ENCODE assay signal across 8 cellular contexts in genomic region chr12:51531982-51532497, GRCh38. TPM values are rescaled to one million over a fixed set of nuclear protein-coding genes. Genes with fewer than 3 reads are reported as not detected.
DNase-seq lines count a peak whose midpoint lies in the region; ATAC-seq and TF ChIP-seq lines count a peak whose summit lies in the region.

No MANE protein-coding gene starts in this region.

- H3K27me3 ChIP-seq in adrenal gland: no peaks in the 10 kb centered on the region

- H3K4me1 ChIP-seq in adrenal gland (replicated peaks in 1 of 2): no peaks in the 10 kb centered on the region

- peak; percentile 81 to 90 (median 88) for TF ChIP-seq CTCF in adrenal gland (IDR thresholded peaks at IDR 0.05)

- H3K36me3 ChIP-seq in adrenal gland (replicated peaks in 1 of 2): no peaks in the 10 kb centered on the region

- intact Hi-C loops in adrenal gland (cut with DNase I) (loop anchor here (2.0 to 5.0 kb wide), 2 partner anchors 109 to 110 kb away; partner anchors contain the start of gene SLC4A8 (in 1 of the 2)), left ventricle myocardium superior (cut with micrococcal nuclease) (loop anchor here (2.0 kb wide), 1 partner anchor 111 kb away; no protein-coding TSS in a partner anchor)

- H3K27ac ChIP-seq in adrenal gland: no peak overlapping the region

- no peak overlapping the region for H3K4me3 ChIP-seq in adrenal gland

- H3K9me3 ChIP-seq in adrenal gland (replicated peaks in 1 of 3): no peaks in the 10 kb centered on the region

- DNase-seq in CMK (ENCODE audit: low read depth) (peak; percentile 52), NCI-H146 (lab: John Stamatoyannopoulos, UW) (peak; percentile 86), SW480 (ENCODE audit: low spot score) (peak; percentile 75), adrenal gland (peak; percentile 68 to 89 (median 78)), left ventricle myocardium superior (peak; percentile 65), retina (peak; percentile 84)

- ATAC-seq in GM21786 (IDR thresholded peaks at IDR 0.05; ENCODE audit: unreplicated experiment) (peak; percentile 75), left ventricle myocardium superior (peak; percentile 88), GM21528 (IDR thresholded peaks at IDR 0.05; ENCODE audit: low FRiP score, unreplicated experiment) (no peak)

- WGBS in adrenal gland, 4 donors: 3 to 4% (median 4%) methylated on average over 6 to 10 of the region's 10 CpGs

- no peak for TF ChIP-seq POLR2A in adrenal gland (IDR thresholded peaks at IDR 0.05)

RNA-seq across cellular contexts. Expression of gene SCN8A, which starts 59.0 kb away (rescaled TPM):
- total RNA-seq in adrenal gland (1 to 10 TPM in 7 of 8 donors, under 1 TPM in 1; 0.69 to 7.0 (median 2.0) TPM), left ventricle myocardium superior (0.22 TPM)
- 1 to 10 TPM in 2 of 3 donors, under 1 TPM in 1; 0.74 to 2.5 (median 1.4) TPM for polyA plus RNA-seq in adrenal gland
